Comparison of ENCODE assay signal across 28 cellular contexts in genomic region chr10:117987242-117987909, GRCh38.
"Had no signal": no experiment of that assay in that cellular context is flagged by ENCODE, and none has a peak within 500 bp of the region (broad histone marks: within the 10 kb centered on the region; RNA-seq: fewer than 3 reads in every experiment).

No MANE protein-coding gene starts in this region.

- H3K27ac ChIP-seq: brain microvascular endothelial cell, esophagus squamous epithelium, heart right ventricle, lower lobe of right lung, neural progenitor cell, stomach, suprapubic skin, tibial nerve, VCaP had no signal

- H3K9me3 Mint-ChIP-seq: neural progenitor cell had no signal

- H3K4me1 Mint-ChIP-seq: activated CD4-positive, alpha-beta T cell treated with anti-CD3 and anti-CD28 coated beads, Interleukin-2, amount 10 ng/mL, durations not matched to agents 7 days and 5 days; activated naive CD4-positive, alpha-beta T cell treated with anti-CD3 and anti-CD28 coated beads, Interleukin-2, amount 50 U/mL, for 24 hours; naive thymus-derived CD4-positive, alpha-beta T cell; stimulated activated memory B cell treated with anti-CD40 and anti-IgM and Interleukin-4, amounts not matched to agents 10 μg/mL and 1 μg/mL and 100 μg/mL, for 72 hours had no signal

- FAIRE-seq: colon, keratinocyte, urothelium cell line had no signal

- H3K27me3 Mint-ChIP-seq: activated CD8-positive, alpha-beta T cell treated with anti-CD3 and anti-CD28 coated beads for 36 hours; activated naive CD4-positive, alpha-beta T cell treated with anti-CD3 and anti-CD28 coated beads, Interleukin-2, amount 50 U/mL, for 24 hours; stimulated activated memory B cell treated with anti-CD40 and anti-IgM and Interleukin-4, amounts not matched to agents 10 μg/mL and 1 μg/mL and 100 μg/mL, for 72 hours had no signal

- H3K4me3 Mint-ChIP-seq: activated CD4-positive, alpha-beta T cell treated with anti-CD3 and anti-CD28 coated beads, Interleukin-2, amount 10 ng/mL, durations not matched to agents 7 days and 5 days; activated CD8-positive, alpha-beta T cell treated with anti-CD3 and anti-CD28 coated beads for 36 hours; activated naive CD4-positive, alpha-beta T cell treated with anti-CD3 and anti-CD28 coated beads, Interleukin-2, amount 50 U/mL, for 24 hours; activated T-helper 1 cell treated with anti-CD3 and anti-CD28 coated beads, Interleukin-12 subunit alpha, Interleukin-12 subunit beta, Interleukin-2, Interleukin-4 antibody, amounts not matched to agents 30 ng/mL and 10 ng/mL and 1 ng/mL, durations not matched to agents 14 hours and 24 hours and 36 hours; naive thymus-derived CD4-positive, alpha-beta T cell; neural progenitor cell; stimulated activated memory B cell treated with anti-CD40 and anti-IgM and Interleukin-4, amounts not matched to agents 10 μg/mL and 1 μg/mL and 100 μg/mL, for 72 hours had no signal

- DNase-seq: activated CD4-positive, alpha-beta T cell treated with anti-CD3 and anti-CD28 coated beads, Interleukin-2, amount 10 ng/mL, durations not matched to agents 7 days and 5 days; activated CD4-positive, CD25-positive, alpha-beta regulatory T cell treated with anti-CD3 and anti-CD28 coated beads, Interleukin-2, amount 50 U/mL, for 72 hours; activated CD8-positive, alpha-beta T cell treated with anti-CD3 and anti-CD28 coated beads for 36 hours; activated gamma-delta T cell treated with Interleukin-2 at 50 U/mL for 16 hours; aorta; brain microvascular endothelial cell; central memory CD4-positive, alpha-beta T cell; effector memory CD4-positive, alpha-beta T cell; esophagus squamous epithelium; heart right ventricle; lower lobe of right lung; naive thymus-derived CD4-positive, alpha-beta T cell; posterior cingulate gyrus; stimulated activated CD4-positive, alpha-beta T cell treated with anti-CD3 and anti-CD28 coated beads, Interleukin-15, amount 100 ng/mL, for 24 hours; stomach had no signal

- H3K4me2 ChIP-seq: neural progenitor cell, smooth muscle cell had no signal

- H3K9me3 ChIP-seq: esophagus squamous epithelium, lower lobe of right lung, suprapubic skin had no signal

- H3K27ac Mint-ChIP-seq: activated CD4-positive, alpha-beta T cell treated with anti-CD3 and anti-CD28 coated beads, Interleukin-2, amount 10 ng/mL, durations not matched to agents 7 days and 5 days; activated CD8-positive, alpha-beta T cell treated with anti-CD3 and anti-CD28 coated beads for 36 hours; activated naive CD4-positive, alpha-beta T cell treated with anti-CD3 and anti-CD28 coated beads, Interleukin-2, amount 50 U/mL, for 24 hours; activated T-helper 1 cell treated with anti-CD3 and anti-CD28 coated beads, Interleukin-12 subunit alpha, Interleukin-12 subunit beta, Interleukin-2, Interleukin-4 antibody, amounts not matched to agents 30 ng/mL and 10 ng/mL and 1 ng/mL, durations not matched to agents 14 hours and 24 hours and 36 hours; naive thymus-derived CD4-positive, alpha-beta T cell; neural progenitor cell; stimulated activated memory B cell treated with anti-CD40 and anti-IgM and Interleukin-4, amounts not matched to agents 10 μg/mL and 1 μg/mL and 100 μg/mL, for 72 hours had no signal

- ATAC-seq: activated CD8-positive, alpha-beta T cell treated with anti-CD3 and anti-CD28 coated beads for 36 hours; heart right ventricle; left lobe of liver; lower lobe of right lung; naive thymus-derived CD4-positive, alpha-beta T cell; sciatic nerve; stimulated activated memory B cell treated with anti-CD40 and anti-IgM and Interleukin-4, amounts not matched to agents 10 μg/mL and 1 μg/mL and 100 μg/mL, for 72 hours had no signal

- H3K4me3 ChIP-seq: esophagus squamous epithelium, heart right ventricle, lower lobe of right lung, neural progenitor cell, smooth muscle cell, stomach, suprapubic skin, tibial nerve had no signal

- H3K36me3 ChIP-seq: brain microvascular endothelial cell, esophagus squamous epithelium, heart right ventricle, lower lobe of right lung, neural progenitor cell, stomach, suprapubic skin, tibial nerve had no signal

- H3K27me3 ChIP-seq: brain microvascular endothelial cell, esophagus squamous epithelium, heart right ventricle, neural progenitor cell, stomach, suprapubic skin, tibial nerve had no signal

- H3K4me1 ChIP-seq: esophagus squamous epithelium, heart right ventricle, lower lobe of right lung, stomach, suprapubic skin, tibial nerve had no signal

- H3K36me3 Mint-ChIP-seq: neural progenitor cell had no signal

- H2AFZ ChIP-seq: neural progenitor cell had no signal

- H3K9ac ChIP-seq: neural progenitor cell had no signal
